Comparison of ENCODE assay signal across 8 cellular contexts in the genomic region with DNA sequence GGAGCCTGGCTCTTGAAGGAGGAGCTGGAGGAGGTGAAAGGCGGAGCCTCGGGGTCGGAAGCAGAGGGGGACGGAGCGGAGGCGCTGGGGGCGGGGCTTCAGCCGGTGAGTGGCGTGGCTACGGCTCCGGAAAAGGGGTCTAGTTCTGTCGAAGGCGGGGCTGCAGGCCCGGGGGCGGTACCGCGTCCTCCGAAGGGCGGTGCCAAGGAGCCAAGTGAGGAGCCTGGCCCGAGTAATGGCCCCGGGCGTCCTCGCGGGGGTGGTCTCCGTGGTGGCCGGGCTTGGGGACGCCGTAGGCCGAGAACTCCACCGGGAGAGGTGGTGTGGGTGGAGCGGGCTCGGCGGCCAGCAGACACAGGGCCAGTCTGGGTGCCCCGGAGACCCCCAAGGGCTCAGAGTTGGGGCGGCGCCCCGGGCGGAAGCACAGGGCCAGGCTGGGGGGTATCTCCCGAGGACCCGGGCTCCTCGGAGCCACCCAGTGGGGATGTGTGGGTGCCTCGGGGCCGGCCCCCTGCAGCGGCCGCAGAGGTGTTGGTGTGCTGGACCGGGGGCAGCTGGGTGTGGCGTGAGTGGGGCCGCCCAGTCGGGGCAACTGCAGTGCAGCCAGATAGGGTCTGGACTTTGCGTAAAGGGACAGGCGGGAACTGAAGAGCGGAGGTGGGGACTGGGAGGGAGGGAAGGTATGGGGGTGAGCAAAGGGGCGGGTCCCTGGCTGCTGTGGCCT. TPM values are rescaled to one million over a fixed set of nuclear protein-coding genes. Genes with fewer than 3 reads are reported as not detected.
DNase-seq lines count a peak whose midpoint lies in the region; ATAC-seq, FAIRE-seq and TF ChIP-seq lines count a peak whose summit lies in the region.

No MANE protein-coding gene starts in this region.

- peaks cover 28% of the 10 kb centered on the region for H4K20me1 ChIP-seq in astrocyte (ENCODE audit: insufficient read depth, low read length)

- H3K36me3 ChIP-seq in astrocyte (ENCODE audit: insufficient read depth, low read length) (peaks cover 14% of the 10 kb centered on the region), iPS DF 6.9 (ENCODE audit: control insufficient read depth, insufficient read depth, low read length) (peaks cover 18% of the 10 kb centered on the region; the same call in 1 of the 2 replicates), sigmoid colon (peaks cover 0 to 38% (median 5%) of the 10 kb centered on the region in 4 donors)

- DNase-seq in NCI-H2029 (lab: John Stamatoyannopoulos, UW) = peak; percentile 97
- DNase-seq in T-helper 22 cell (ENCODE audit: low read depth) = peak; percentile 99
- DNase-seq in astrocyte (ENCODE audit: low read depth) = peak; percentile 94
- no peak for DNase-seq in iPS DF 6.9 (ENCODE audit: low read depth, low spot score)
- peak; percentile 100 for DNase-seq in sigmoid colon
- no peak for DNase-seq in COLO829 (ENCODE audit: low spot score)

- peaks cover 50% of the 10 kb centered on the region for H3K79me2 ChIP-seq in astrocyte (ENCODE audit: insufficient read depth, low read length)

- H3K27ac ChIP-seq in astrocyte (ENCODE audit: low read depth, low read length) = peak overlapping the region; percentile 94
- no peak overlapping the region for H3K27ac ChIP-seq in iPS DF 6.9 (ENCODE audit: low read length)
- peak overlapping the region; percentile 93 to 99 (median 98) for H3K27ac ChIP-seq in sigmoid colon

- peak overlapping the region; percentile 26 for H3K27ac Mint-ChIP-seq in astrocyte (ENCODE audit: unreplicated experiment)

- no peaks in the 10 kb centered on the region for H3K9me3 Mint-ChIP-seq in astrocyte (ENCODE audit: unreplicated experiment)

- peaks cover 18% of the 10 kb centered on the region for H3K4me1 Mint-ChIP-seq in astrocyte (ENCODE audit: low read depth, unreplicated experiment)

- FAIRE-seq in astrocyte (lab: Jason Lieb, UNC) = no peak

- peak overlapping the region; percentile 88 for H3K9ac ChIP-seq in astrocyte (ENCODE audit: low read length)

- TF ChIP-seq CTCF in astrocyte (IDR thresholded peaks at IDR 0.05; ENCODE audit: insufficient read depth, low read depth, low read length) = no peak
- no peak for TF ChIP-seq CTCF in sigmoid colon (IDR thresholded peaks at IDR 0.05)

- peak overlapping the region; percentile 18 for H2AFZ ChIP-seq in astrocyte (ENCODE audit: low read depth, low read length)

- TF ChIP-seq EP300 in sigmoid colon (IDR thresholded peaks at IDR 0.05) = no peak

- H3K4me3 ChIP-seq in astrocyte (ENCODE audit: insufficient read depth, low read depth, low read length) = peak overlapping the region; percentile 84
- H3K4me3 ChIP-seq in iPS DF 6.9 (ENCODE audit: low read length) = peak overlapping the region; percentile 73
- peak overlapping the region; percentile 85 to 97 (median 94) for H3K4me3 ChIP-seq in sigmoid colon

- H3K4me1 ChIP-seq in astrocyte (ENCODE audit: insufficient read depth, low read length) (peaks cover 37% of the 10 kb centered on the region), iPS DF 6.9 (ENCODE audit: control insufficient read depth, insufficient read depth, low read length) (peaks cover 5% of the 10 kb centered on the region), sigmoid colon (peaks cover 0 to 54% (median 38%) of the 10 kb centered on the region in 4 donors)

- H3K27me3 ChIP-seq in astrocyte (ENCODE audit: insufficient read depth, low read length) (no peaks in the 10 kb centered on the region), iPS DF 6.9 (ENCODE audit: control insufficient read depth, insufficient read depth, low read length) (no peaks in the 10 kb centered on the region), sigmoid colon (no peaks in the 10 kb centered on the region)

- H3K27me3 Mint-ChIP-seq in astrocyte (ENCODE audit: low read depth, unreplicated experiment) = no peaks in the 10 kb centered on the region

- peaks cover 9% of the 10 kb centered on the region for H3K36me3 Mint-ChIP-seq in astrocyte (ENCODE audit: low read depth, unreplicated experiment)

- intact Hi-C loops in sigmoid colon (cut with DNase I) = no loop called here

- peak; percentile 29 to 91 for TF ChIP-seq POLR2A in sigmoid colon (IDR thresholded peaks at IDR 0.05)

- peak overlapping the region; percentile 99 for H3K4me2 ChIP-seq in astrocyte (ENCODE audit: low read length)

- no CpG with 5 or more reads among the region's 53 CpGs for WGBS in iPS DF 6.9 (ENCODE audit: insufficient coverage, insufficient read length)
- 0% methylated on average over 53 of the region's 53 CpGs for WGBS in sigmoid colon, 2 donors

- H3K9me3 ChIP-seq in astrocyte (ENCODE audit: insufficient read depth, low read depth, low read length) (no peaks in the 10 kb centered on the region), iPS DF 6.9 (ENCODE audit: control insufficient read depth, insufficient read depth, low read length) (no peaks in the 10 kb centered on the region), sigmoid colon (no peaks in the 10 kb centered on the region)

- ATAC-seq in GM18502 (IDR thresholded peaks at IDR 0.05; ENCODE audit: poor library complexity, unreplicated experiment) = peak; percentile 58
- ATAC-seq in HG02970 (IDR thresholded peaks at IDR 0.05; ENCODE audit: low FRiP score, unreplicated experiment) = peak; percentile 66

- peak overlapping the region; percentile 91 for H3K4me3 Mint-ChIP-seq in astrocyte (ENCODE audit: unreplicated experiment)

RNA-seq across cellular contexts. Expression of gene FKBP2, which starts 0.7 kb away (rescaled TPM):
- total RNA-seq in astrocyte (41.5 and 45.6 TPM in 2 replicates), sigmoid colon (10 to 100 TPM; 49.2 to 70.5 (median 51.3) TPM)
- polyA plus RNA-seq in sigmoid colon = 100 to 1,000 TPM in 2 of 3 donors, 10 to 100 TPM in 1; 97.3 to 213 (median 116) TPM

RNA-seq across cellular contexts. Expression of gene PPP1R14B, which starts 5.2 kb away (rescaled TPM):
- 338 and 370 TPM in 2 replicates for total RNA-seq in astrocyte
- total RNA-seq in sigmoid colon = 10 to 100 TPM; 31.8 to 66.6 (median 51.3) TPM
- 100 to 1,000 TPM in 1 of 3 donors, 10 to 100 TPM in 2; 78.8 to 159 (median 93.7) TPM for polyA plus RNA-seq in sigmoid colon

RNA-seq across cellular contexts. Expression of gene VEGFB, which starts 7.2 kb away (rescaled TPM):
- total RNA-seq in astrocyte (30.4 and 36.8 TPM in 2 replicates), sigmoid colon (100 to 1,000 TPM in 2 of 4 donors, 10 to 100 TPM in 2; 76.7 to 117 (median 98.4) TPM)
- 10 to 100 TPM; 23.4 to 94.9 (median 42.6) TPM for polyA plus RNA-seq in sigmoid colon

RNA-seq across cellular contexts. Expression of gene PLCB3, which starts 9.7 kb away (rescaled TPM):
- 48.7 and 50.9 TPM in 2 replicates for total RNA-seq in astrocyte
- total RNA-seq in sigmoid colon = 10 to 100 TPM; 10.6 to 17.7 (median 12.1) TPM
- 10 to 100 TPM; 23.4 to 52.8 (median 35.4) TPM for polyA plus RNA-seq in sigmoid colon

RNA-seq across cellular contexts. Expression of gene DNAJC4, which starts 11.2 kb away (rescaled TPM):
- total RNA-seq in astrocyte (23.8 and 25.7 TPM in 2 replicates), sigmoid colon (10 to 100 TPM; 25.7 to 37.1 (median 28.1) TPM)
- polyA plus RNA-seq in sigmoid colon = 10 to 100 TPM; 27.5 to 68.1 (median 58.3) TPM

Comparison
In these comparisons a context has a peak if more than half of its experiments do, and no peak if none do; other contexts are left out.
1. DNase-seq: peak in NCI-H2029 (single experiment), T-helper 22 cell (single experiment), astrocyte (single experiment) and sigmoid colon (single experiment); none in iPS DF 6.9 (single experiment) and COLO829 (single experiment).
2. Peak in every context shown above with its lines, with median percentiles within 50 percentile points of each other: H3K4me3 ChIP-seq.